22 cellular contexts compared by ENCODE assay signal in genomic region chr22:19716829-19717105, GRCh38. TPM values are rescaled to one million over a fixed set of nuclear protein-coding genes. Genes with fewer than 3 reads are reported as not detected.
"Had no signal": no experiment of that assay in that cellular context is flagged by ENCODE, and none has a peak within 500 bp of the region (broad histone marks: within the 10 kb centered on the region; RNA-seq: fewer than 3 reads in every experiment).

No MANE protein-coding gene starts in this region.

- FAIRE-seq: colon, islet of Langerhans had no signal

- H3K9me3 Mint-ChIP-seq: activated T-cell treated with anti-CD3 and anti-CD28 coated beads, Interleukin-2, amount 50 U/mL, for 24 hours; activated T-helper 2 cell treated with anti-CD3 and anti-CD28 coated beads, Interferon-gamma antibody, Interleukin-2, Interleukin-4, amounts not matched to agents 10 μg/mL and 5 μg/mL and 100 μg/mL, durations not matched to agents 14 hours and 24 hours and 36 hours; endodermal cell; memory B cell; neural crest cell had no signal

- DNase-seq: activated CD4-positive, alpha-beta T cell treated with anti-CD3 and anti-CD28 coated beads, Interleukin-2, amount 50 U/mL, for 1 hour; activated CD4-positive, CD25-positive, alpha-beta regulatory T cell treated with anti-CD3 and anti-CD28 coated beads, Interleukin-2, amount 50 U/mL, for 72 hours; activated CD8-positive, alpha-beta memory T cell treated with anti-CD3 and anti-CD28 coated beads for 24 hours; activated CD8-positive, alpha-beta memory T cell treated with anti-CD3 and anti-CD28 coated beads, Interleukin-2, amount 50 U/mL, for 4 hours; activated naive CD4-positive, alpha-beta T cell; activated T-cell treated with anti-CD3 and anti-CD28 coated beads, Interleukin-2, amount 50 U/mL, for 24 hours; anterior cingulate cortex; body of pancreas; caudate nucleus; endodermal cell; retina; stimulated activated CD4-positive, alpha-beta T cell treated with anti-CD3 and anti-CD28 coated beads, Interleukin-4, amount 100 ng/mL, for 24 hours; stimulated activated naive CD4-positive, alpha-beta T cell treated with Interleukin-2 at 50 U/mL for 16 hours had no signal

- H3K4me3 Mint-ChIP-seq: activated T-cell treated with anti-CD3 and anti-CD28 coated beads, Interleukin-2, amount 50 U/mL, for 24 hours; memory B cell had no signal

- H3K4me1 Mint-ChIP-seq: endodermal cell had no signal

- H3K27ac Mint-ChIP-seq: activated T-cell treated with anti-CD3 and anti-CD28 coated beads, Interleukin-2, amount 50 U/mL, for 24 hours; activated T-helper 2 cell treated with anti-CD3 and anti-CD28 coated beads, Interferon-gamma antibody, Interleukin-2, Interleukin-4, amounts not matched to agents 10 μg/mL and 5 μg/mL and 100 μg/mL, durations not matched to agents 14 hours and 24 hours and 36 hours; endodermal cell; memory B cell; progenitor cell of endocrine pancreas had no signal

- H3K4me3 ChIP-seq: body of pancreas, upper lobe of left lung had no signal

- H3K9me3 ChIP-seq: body of pancreas, gastroesophageal sphincter, upper lobe of left lung had no signal

- H3K27ac ChIP-seq: body of pancreas, upper lobe of left lung had no signal

- H3K36me3 Mint-ChIP-seq: memory B cell had no signal

- H3K27me3 ChIP-seq: body of pancreas had no signal

- ATAC-seq: body of pancreas, gastroesophageal sphincter had no signal

RNA-seq across cellular contexts. Expression of gene SEPTIN5, which starts 2.5 kb away (rescaled TPM):
- total RNA-seq: T-helper 2 cell treated with Interferon-gamma antibody and Interleukin-4, amounts not matched to agents 100 ng/mL and 5 ng/mL, for 36 hours had no signal

RNA-seq across cellular contexts. Expression of gene GP1BB, which starts 6.6 kb away (rescaled TPM):
- total RNA-seq: activated T-helper 2 cell treated with anti-CD3 and anti-CD28 coated beads, Interferon-gamma antibody, Interleukin-2, Interleukin-4, amounts not matched to agents 10 μg/mL and 5 μg/mL and 100 μg/mL, durations not matched to agents 14 hours and 24 hours and 36 hours; T-helper 2 cell treated with Interferon-gamma antibody and Interleukin-4, amounts not matched to agents 100 ng/mL and 5 ng/mL, for 36 hours had no signal

RNA-seq across cellular contexts. Expression of gene TBX1, which starts 43.8 kb away (rescaled TPM):
- total RNA-seq: neural crest cell had no signal
